Comparison of ENCODE assay signal across 9 cellular contexts in the genomic region with DNA sequence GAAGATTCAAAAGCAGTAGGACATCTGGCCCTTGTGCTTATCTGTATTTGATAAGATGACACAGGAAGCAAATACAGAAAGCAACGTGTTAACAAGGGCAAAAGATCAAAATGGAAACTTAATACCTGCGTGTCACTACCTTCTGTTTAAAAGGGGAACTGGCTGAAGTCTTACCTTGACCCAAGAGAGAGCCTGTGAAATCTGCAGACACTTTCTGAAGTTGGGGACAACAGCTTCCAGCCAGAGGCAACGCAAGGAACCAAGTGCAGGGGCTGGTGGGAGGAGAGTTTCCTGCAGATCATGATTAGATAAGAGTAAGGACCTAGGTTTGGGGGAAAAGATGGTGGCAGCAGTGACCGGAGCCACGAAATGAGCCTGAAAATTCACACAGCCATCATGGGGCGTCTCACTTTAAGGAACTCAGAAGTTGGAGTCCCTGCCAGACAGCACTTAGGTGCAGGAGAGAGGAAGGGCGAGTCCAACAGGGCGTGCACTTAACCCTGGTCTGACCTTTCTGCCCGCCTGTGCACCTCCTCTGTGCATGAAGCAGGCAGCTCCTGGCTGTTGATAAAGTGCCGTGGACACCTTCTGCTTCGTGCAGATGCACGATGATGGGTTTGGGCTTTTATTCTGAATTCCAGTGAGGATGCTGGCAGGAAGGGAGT.
DNase-seq lines count a peak whose midpoint lies in the region; ATAC-seq, FAIRE-seq and TF ChIP-seq lines count a peak whose summit lies in the region.
"Had no signal": no experiment of that assay in that cellular context is flagged by ENCODE, and none has a peak within 500 bp of the region (broad histone marks: within the 10 kb centered on the region; RNA-seq: fewer than 3 reads in every experiment).

No MANE protein-coding gene starts in this region.

- H3K4me1 ChIP-seq in rectal smooth muscle tissue (ENCODE audit: control insufficient read depth, insufficient read depth, low read length) = peaks cover 26% of the 10 kb centered on the region

- DNase-seq in GM12891 (ENCODE audit: insufficient read length, low spot score) (no peak), glomerular visceral epithelial cell (ENCODE audit: extremely low spot score) (peak; percentile 33), DMS79 treated with DMSO at 0.1 percent for 48 hours (lab: John Stamatoyannopoulos, UW) (no peak)
- peak; percentile 86 for DNase-seq in activated CD4-positive, alpha-beta T cell treated with anti-CD3 and anti-CD28 coated beads, Interleukin-2, amount 10 ng/mL, durations not matched to agents 24 days and 14 days
- DNase-seq: stimulated activated CD4-positive, alpha-beta T cell treated with anti-CD3 and anti-CD28 coated beads, Interleukin-1b, Interleukin-23, amount 100 ng/mL, for 48 hours had no signal

- H3K4me3 ChIP-seq in rectal smooth muscle tissue (ENCODE audit: low read length) = peak overlapping the region; percentile 5

- peaks cover 68% of the 10 kb centered on the region for H3K36me3 Mint-ChIP-seq in activated CD4-positive, alpha-beta T cell treated with anti-CD3 and anti-CD28 coated beads, Interleukin-2, amount 10 ng/mL, durations not matched to agents 24 days and 14 days (ENCODE audit: low read depth)

- no peaks in the 10 kb centered on the region for H3K27me3 ChIP-seq in rectal smooth muscle tissue (ENCODE audit: control insufficient read depth, insufficient read depth, low read length)

- no peak for FAIRE-seq in GM12891 (lab: Jason Lieb, UNC)

- peak overlapping the region; percentile 79 for H3K4me3 Mint-ChIP-seq in activated CD4-positive, alpha-beta T cell treated with anti-CD3 and anti-CD28 coated beads, Interleukin-2, amount 10 ng/mL, durations not matched to agents 24 days and 14 days

- ATAC-seq in HG03571 (IDR thresholded peaks at IDR 0.05; ENCODE audit: unreplicated experiment) = no peak
- ATAC-seq in HG02678 (IDR thresholded peaks at IDR 0.05; ENCODE audit: unreplicated experiment) = no peak
- ATAC-seq in HG02870 (IDR thresholded peaks at IDR 0.05; ENCODE audit: unreplicated experiment) = no peak

- H3K4me1 Mint-ChIP-seq in activated CD4-positive, alpha-beta T cell treated with anti-CD3 and anti-CD28 coated beads, Interleukin-2, amount 10 ng/mL, durations not matched to agents 24 days and 14 days = peaks cover 90% of the 10 kb centered on the region

- no peak overlapping the region for H3K9ac ChIP-seq in rectal smooth muscle tissue (ENCODE audit: low read length)

- H3K36me3 ChIP-seq in rectal smooth muscle tissue (ENCODE audit: control insufficient read depth, insufficient read depth, low read length) = peaks cover 3% of the 10 kb centered on the region

- H3K27ac Mint-ChIP-seq in activated CD4-positive, alpha-beta T cell treated with anti-CD3 and anti-CD28 coated beads, Interleukin-2, amount 10 ng/mL, durations not matched to agents 24 days and 14 days = peak overlapping the region; percentile 100

- TF ChIP-seq POLR2A in GM12891 (IDR thresholded peaks at IDR 0.05; ENCODE audit: low read depth, low read length) = no peak

- no peaks in the 10 kb centered on the region for H3K27me3 Mint-ChIP-seq in activated CD4-positive, alpha-beta T cell treated with anti-CD3 and anti-CD28 coated beads, Interleukin-2, amount 10 ng/mL, durations not matched to agents 24 days and 14 days

- peak overlapping the region; percentile 67 for H3K27ac ChIP-seq in rectal smooth muscle tissue (ENCODE audit: low read depth, low read length)

- peaks cover 4% of the 10 kb centered on the region for H3K9me3 Mint-ChIP-seq in activated CD4-positive, alpha-beta T cell treated with anti-CD3 and anti-CD28 coated beads, Interleukin-2, amount 10 ng/mL, durations not matched to agents 24 days and 14 days

- intact Hi-C loops in activated CD4-positive, alpha-beta T cell treated with anti-CD3 and anti-CD28 coated beads, Interleukin-2, amount 10 ng/mL, durations not matched to agents 24 days and 14 days (cut with micrococcal nuclease) = no loop called here

TF ChIP-seq in GM12891, 5 proteins besides CTCF, POLR2A, EP300 and RAD21:
- no peak for TF ChIP-seq POLR2AphosphoS5 (IDR thresholded peaks at IDR 0.05; ENCODE audit: low read depth, low read length)
- TF ChIP-seq SPI1 (IDR thresholded peaks at IDR 0.05; ENCODE audit: low read depth, low read length) = peak; percentile 84

Comparison
In these comparisons a context has a peak if more than half of its experiments do, and no peak if none do; other contexts are left out.
1. DNase-seq: peak in activated CD4-positive, alpha-beta T cell treated with anti-CD3 and anti-CD28 coated beads, Interleukin-2, amount 10 ng/mL, durations not matched to agents 24 days and 14 days (single experiment) and glomerular visceral epithelial cell (single experiment); none in GM12891 (single experiment) and DMS79 treated with DMSO at 0.1 percent for 48 hours (single experiment).